Comparison of ENCODE assay signal across 11 cellular contexts in genomic region chr6:142013286-142013685, GRCh38.
DNase-seq lines count a peak whose midpoint lies in the region; ATAC-seq and TF ChIP-seq lines count a peak whose summit lies in the region.
"Had no signal": no experiment of that assay in that cellular context is flagged by ENCODE, and none has a peak within 500 bp of the region (broad histone marks: within the 10 kb centered on the region; RNA-seq: fewer than 3 reads in every experiment).

No MANE protein-coding gene starts in this region.

- no peak overlapping the region for H3K4me3 ChIP-seq in choroid plexus epithelial cell (ENCODE audit: low read depth, low read length)
- no peak overlapping the region for H3K4me3 ChIP-seq in MM.1S (ENCODE audit: low read length)
- no peak overlapping the region for H3K4me3 ChIP-seq in effector memory CD4-positive, alpha-beta T cell (ENCODE audit: insufficient read depth, low read depth, low read length, poor library complexity, severe bottlenecking)
- H3K4me3 ChIP-seq: ascending aorta had no signal

- H2AFZ ChIP-seq in MM.1S (ENCODE audit: low read length): no peak overlapping the region

- H3K4me2 ChIP-seq in MM.1S (ENCODE audit: low read depth, low read length): no peak overlapping the region

- H3K27ac ChIP-seq in MM.1S (ENCODE audit: low read length): no peak overlapping the region
- H3K27ac ChIP-seq in effector memory CD4-positive, alpha-beta T cell (ENCODE audit: insufficient read depth, low read length, poor library complexity, severe bottlenecking): no peak overlapping the region
- H3K27ac ChIP-seq: ascending aorta had no signal

- no peak overlapping the region for H3K9ac ChIP-seq in MM.1S (ENCODE audit: low read length)

- peak; percentile 86 for ATAC-seq in GM19463 (IDR thresholded peaks at IDR 0.05; ENCODE audit: unreplicated experiment)
- ATAC-seq in HG03432 (IDR thresholded peaks at IDR 0.05; ENCODE audit: unreplicated experiment): peak; percentile 92

- DNase-seq in AG08395 (ENCODE audit: low spot score): peak; percentile 71
- DNase-seq in choroid plexus epithelial cell (ENCODE audit: low read depth): peak; percentile 72
- no peak for DNase-seq in MM.1S
- DNase-seq in hippocampal formation (lab: John Stamatoyannopoulos, UW): no peak
- no peak for DNase-seq in effector memory CD4-positive, alpha-beta T cell
- no peak for DNase-seq in GDM1 (lab: John Stamatoyannopoulos, UW)
- DNase-seq: NCI-H2171 treated with DMSO at 0.1 percent for 48 hours, occipital lobe had no signal

- no peak for TF ChIP-seq CTCF in choroid plexus epithelial cell (conservative IDR thresholded peaks at IDR 0.05; ENCODE audit: low read depth, low read length)
- no peak for TF ChIP-seq CTCF in MM.1S (IDR thresholded peaks at IDR 0.05; ENCODE audit: low read length)

- H3K9me3 ChIP-seq in MM.1S (replicated peaks; ENCODE audit: insufficient read depth, low read length): no peaks in the 10 kb centered on the region
- no peaks in the 10 kb centered on the region for H3K9me3 ChIP-seq in effector memory CD4-positive, alpha-beta T cell (ENCODE audit: control insufficient read depth, low read length)
- H3K9me3 ChIP-seq: ascending aorta had no signal

- no peaks in the 10 kb centered on the region for H3K36me3 ChIP-seq in MM.1S (replicated peaks; ENCODE audit: insufficient read depth, low read length)
- H3K36me3 ChIP-seq in effector memory CD4-positive, alpha-beta T cell (ENCODE audit: control insufficient read depth, insufficient read depth, low read length): no peaks in the 10 kb centered on the region
- H3K36me3 ChIP-seq: ascending aorta had no signal

- H3K79me2 ChIP-seq in MM.1S (ENCODE audit: low read length): no peaks in the 10 kb centered on the region

- H3K27me3 ChIP-seq in MM.1S (replicated peaks; ENCODE audit: insufficient read depth, low read length): no peaks in the 10 kb centered on the region
- H3K27me3 ChIP-seq in effector memory CD4-positive, alpha-beta T cell (replicated peaks; ENCODE audit: control insufficient read depth, insufficient read depth, low read length, poor library complexity, severe bottlenecking): no peaks in the 10 kb centered on the region
- H3K27me3 ChIP-seq: ascending aorta had no signal

- no peaks in the 10 kb centered on the region for H3K9me2 ChIP-seq in MM.1S (replicated peaks; ENCODE audit: insufficient read depth, low read length)

- no peaks in the 10 kb centered on the region for H3F3A ChIP-seq in MM.1S (ENCODE audit: insufficient read depth, low read length)

- no peaks in the 10 kb centered on the region for H3K4me1 ChIP-seq in MM.1S (ENCODE audit: low read length)
- H3K4me1 ChIP-seq in effector memory CD4-positive, alpha-beta T cell (ENCODE audit: control insufficient read depth, insufficient read depth, low read length, poor library complexity, severe bottlenecking): no peaks in the 10 kb centered on the region

- H4K20me1 ChIP-seq in MM.1S (ENCODE audit: insufficient read depth, low read length): no peaks in the 10 kb centered on the region

Comparison
In these comparisons a context has a peak if more than half of its experiments do, and no peak if none do; other contexts are left out.
1. DNase-seq: peak in AG08395 (single experiment) and choroid plexus epithelial cell (single experiment); none in MM.1S (single experiment), hippocampal formation (0 of 2), effector memory CD4-positive, alpha-beta T cell (0 of 3) and GDM1 (single experiment).